Comparison of ENCODE assay signal across 23 cellular contexts in genomic region chr1:81598623-81599022, GRCh38.
DNase-seq lines count a peak whose midpoint lies in the region; ATAC-seq and TF ChIP-seq lines count a peak whose summit lies in the region.
"Had no signal": no experiment of that assay in that cellular context is flagged by ENCODE, and none has a peak within 500 bp of the region (broad histone marks: within the 10 kb centered on the region; RNA-seq: fewer than 3 reads in every experiment).

No MANE protein-coding gene starts in this region.

- H3K36me3 Mint-ChIP-seq in neural progenitor cell = no peaks in the 10 kb centered on the region
- H3K36me3 Mint-ChIP-seq: CD14-positive monocyte had no signal

- no peaks in the 10 kb centered on the region for H3K9me3 Mint-ChIP-seq in neural progenitor cell

- no peak overlapping the region for H3K4me3 ChIP-seq in neural progenitor cell
- H3K4me3 ChIP-seq: A549 had no signal

- no peaks in the 10 kb centered on the region for H4K20me1 ChIP-seq in neural progenitor cell (ENCODE audit: low read depth)

- H3K4me1 Mint-ChIP-seq in neural progenitor cell = peaks cover 19% of the 10 kb centered on the region
- H3K4me1 Mint-ChIP-seq: B cell, CD14-positive monocyte had no signal

- no peak overlapping the region for H3K9ac ChIP-seq in neural progenitor cell
- H3K9ac ChIP-seq: SK-N-SH had no signal

- H3K4me3 Mint-ChIP-seq in neural progenitor cell = no peak overlapping the region
- H3K4me3 Mint-ChIP-seq: B cell, CD14-positive monocyte had no signal

- ATAC-seq in GM18498 (IDR thresholded peaks at IDR 0.05; ENCODE audit: unreplicated experiment) (peak; percentile 49), GM19468 (IDR thresholded peaks at IDR 0.05; ENCODE audit: extremely low read depth, unreplicated experiment) (peak; percentile 36), HG02973 (IDR thresholded peaks at IDR 0.05; ENCODE audit: unreplicated experiment) (peak; percentile 61)
- ATAC-seq: A549, Panc1 had no signal

- H3K27me3 Mint-ChIP-seq in neural progenitor cell (ENCODE audit: insufficient read depth, low read depth) = peaks cover 3% of the 10 kb centered on the region
- H3K27me3 Mint-ChIP-seq: B cell had no signal

- no peaks in the 10 kb centered on the region for H3F3A ChIP-seq in neural progenitor cell (ENCODE audit: low read depth)

- H2AFZ ChIP-seq in neural progenitor cell (replicated peaks) = no peak overlapping the region

- H3K27me3 ChIP-seq in neural progenitor cell = no peaks in the 10 kb centered on the region

- peak overlapping the region; percentile 39 for H3K4me2 ChIP-seq in neural progenitor cell
- H3K4me2 ChIP-seq: A549, SK-N-SH had no signal

- no peaks in the 10 kb centered on the region for H3K79me2 ChIP-seq in neural progenitor cell (ENCODE audit: low read depth)

- H3K9me3 ChIP-seq in neural progenitor cell (ENCODE audit: low read depth) = no peaks in the 10 kb centered on the region
- H3K9me3 ChIP-seq: A549, SK-N-SH had no signal

- H3K27ac Mint-ChIP-seq in neural progenitor cell = no peak overlapping the region
- H3K27ac Mint-ChIP-seq: B cell, CD14-positive monocyte had no signal

- peaks cover 26% of the 10 kb centered on the region for H3K4me1 ChIP-seq in neural progenitor cell
- H3K4me1 ChIP-seq: A549 had no signal

- H3K27ac ChIP-seq in neural progenitor cell = no peak overlapping the region
- H3K27ac ChIP-seq: A549 had no signal

- TF ChIP-seq CTCF in neural progenitor cell (IDR thresholded peaks at IDR 0.05) = no peak

- no peaks in the 10 kb centered on the region for H3K36me3 ChIP-seq in neural progenitor cell

- DNase-seq in neural progenitor cell (ENCODE audit: low spot score) = no peak
- DNase-seq in effector CD8-positive, alpha-beta T cell (lab: John Stamatoyannopoulos, UW) = no peak
- no peak for DNase-seq in NCI-H1436 (lab: John Stamatoyannopoulos, UW)
- no peak for DNase-seq in activated naive CD4-positive, alpha-beta T cell (lab: John Stamatoyannopoulos, UW)
- DNase-seq: DMS79; KG1; NCI-H1092 treated with DMSO at 0.1 percent for 48 hours; NCI-H146; NCI-H2029; NCI-H226; NCI-H510A treated with DMSO at 0.1 percent for 48 hours; NCI-H748 treated with DMSO at 0.1 percent for 48 hours; NK-92 treated with Interleukin-12 subunit alpha and Interleukin-12 subunit beta, amount 100 ng/mL, for 24 hours; SIG-M5; SK-N-SH; T-helper 2 cell had no signal
